ENCODE assay signal across 14 cellular contexts in the genomic region with DNA sequence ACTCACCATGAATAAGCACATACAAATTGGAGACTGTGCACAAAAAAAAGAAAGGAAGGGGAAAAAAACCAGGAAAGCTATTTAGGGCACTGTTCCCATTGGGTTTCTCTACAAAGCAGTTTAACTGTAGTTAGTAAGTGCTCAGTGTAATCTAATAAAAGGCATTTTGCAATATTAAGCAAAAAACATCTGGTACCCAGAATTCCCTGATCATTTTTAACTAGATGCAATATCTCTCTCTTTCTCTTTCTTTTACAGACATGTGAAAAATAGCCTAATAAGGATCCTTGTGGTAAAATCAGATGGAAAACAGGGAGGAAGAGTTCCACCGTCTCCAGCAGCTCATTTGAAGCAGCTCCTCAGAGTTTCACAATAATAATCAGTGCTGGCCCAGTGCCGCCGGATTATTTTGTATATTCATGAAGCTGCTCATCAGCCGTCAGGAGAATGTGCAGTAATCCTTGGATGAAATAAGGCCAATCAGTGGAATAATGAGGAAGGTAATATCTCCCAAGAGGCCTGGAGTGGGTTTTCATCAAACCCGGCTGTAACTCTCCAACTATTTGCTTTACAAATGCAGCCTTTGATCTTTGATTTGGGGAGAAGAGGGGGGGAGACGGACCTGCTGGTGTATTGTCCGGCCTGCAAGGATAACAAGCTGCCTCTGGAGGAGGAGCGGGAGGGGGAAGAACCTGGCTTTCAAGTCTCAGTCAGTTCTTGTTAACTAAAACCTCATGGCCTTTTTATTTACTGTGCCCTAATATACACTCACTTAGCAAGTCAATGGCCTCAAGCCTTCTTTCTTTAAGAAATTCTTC.
DNase-seq lines count a peak whose midpoint lies in the region; ATAC-seq and TF ChIP-seq lines count a peak whose summit lies in the region.
"Had no signal": no experiment of that assay in that cellular context is flagged by ENCODE, and none has a peak within 500 bp of the region (broad histone marks: within the 10 kb centered on the region; RNA-seq: fewer than 3 reads in every experiment).

No MANE protein-coding gene starts in this region.

- H3K9me3 Mint-ChIP-seq in GM23338 = peaks cover 6% of the 10 kb centered on the region

- ATAC-seq in GM23338 = peak; percentile 94
- ATAC-seq in sciatic nerve = peak; percentile 82
- no peak for ATAC-seq in HG02885 (IDR thresholded peaks at IDR 0.05; ENCODE audit: poor library complexity, unreplicated experiment)
- ATAC-seq: gastrocnemius medialis had no signal

- H2AFZ ChIP-seq in GM23338 = peak overlapping the region; percentile 53

- no peaks in the 10 kb centered on the region for H4K20me1 ChIP-seq in GM23338 (replicated peaks; ENCODE audit: insufficient read depth)

- no peaks in the 10 kb centered on the region for H3K79me2 ChIP-seq in GM23338 (replicated peaks; ENCODE audit: insufficient read depth)

- DNase-seq in GM23338 (ENCODE audit: low spot score) (peak; percentile 56), NCI-H524 treated with DMSO at 0.1 percent for 48 hours (lab: John Stamatoyannopoulos, UW) (peak; percentile 67), left ventricle myocardium inferior (peak; percentile 28), sciatic nerve (ENCODE audit: low spot score) (peak; percentile 71), T-helper 1 cell (no peak), COLO829 (ENCODE audit: low spot score) (no peak)
- DNase-seq: activated effector memory CD4-positive, alpha-beta T cell treated with anti-CD3 and anti-CD28 coated beads, Interleukin-2, amount 50 U/mL, for 16 hours; CD4-positive, CD25-positive, alpha-beta regulatory T cell; effector CD4-positive, alpha-beta T cell; gastrocnemius medialis; NCI-H146; stimulated activated CD4-positive, alpha-beta T cell treated with anti-CD3 and anti-CD28 coated beads, Interleukin-2, amount 100 ng/mL, for 48 hours had no signal

- H3F3A ChIP-seq in GM23338 (replicated peaks; ENCODE audit: low read depth) = peaks cover 4% of the 10 kb centered on the region; the same call in 1 of the 2 replicates

- H3K4me2 ChIP-seq in GM23338 = peak overlapping the region; percentile 71

- peaks cover 26% of the 10 kb centered on the region for H3K4me1 ChIP-seq in GM23338 (ENCODE audit: insufficient read depth)
- H3K4me1 ChIP-seq in left ventricle myocardium inferior = no peaks in the 10 kb centered on the region
- H3K4me1 ChIP-seq: gastrocnemius medialis, SJSA1 had no signal

- peak overlapping the region; percentile 40 for H3K4me3 Mint-ChIP-seq in GM23338
- H3K4me3 Mint-ChIP-seq: CD4-positive, CD25-positive, alpha-beta regulatory T cell had no signal

- H3K9me2 ChIP-seq in GM23338 (ENCODE audit: insufficient read depth) = peaks cover 9% of the 10 kb centered on the region

- no peak overlapping the region for H3K27ac Mint-ChIP-seq in GM23338
- H3K27ac Mint-ChIP-seq: CD4-positive, CD25-positive, alpha-beta regulatory T cell had no signal

- intact Hi-C loops in left ventricle myocardium inferior (cut with micrococcal nuclease) (no loop called here), sciatic nerve (cut with DNase I) (no loop called here)

- no peak for TF ChIP-seq CTCF in GM23338 (conservative IDR thresholded peaks at IDR 0.05; ENCODE audit: low read depth in 2 of 2)
- no peak for TF ChIP-seq CTCF in left ventricle myocardium inferior (IDR thresholded peaks at IDR 0.05; ENCODE audit: borderline replicate concordance)

- peak overlapping the region; percentile 7; the same call in 1 of the 2 replicates for H3K27ac ChIP-seq in GM23338 (ENCODE audit: low read depth)
- H3K27ac ChIP-seq in left ventricle myocardium inferior (replicated peaks) = no peak overlapping the region
- H3K27ac ChIP-seq: gastrocnemius medialis, SJSA1 had no signal

- H3K27me3 Mint-ChIP-seq in GM23338 (ENCODE audit: insufficient read depth, low read depth, poor library complexity) = peaks cover 2% of the 10 kb centered on the region

- peaks cover 3% of the 10 kb centered on the region for H3K9me3 ChIP-seq in left ventricle myocardium inferior (replicated peaks)
- H3K9me3 ChIP-seq: gastrocnemius medialis, SJSA1 had no signal

- H3K36me3 Mint-ChIP-seq in GM23338 (ENCODE audit: low read depth) = peaks cover 6% of the 10 kb centered on the region; the same call in 2 of the 3 replicates
- H3K36me3 Mint-ChIP-seq: CD4-positive, CD25-positive, alpha-beta regulatory T cell had no signal

- H3K27me3 ChIP-seq in GM23338 (ENCODE audit: insufficient read depth) (no peaks in the 10 kb centered on the region), left ventricle myocardium inferior (ENCODE audit: low read depth) (no peaks in the 10 kb centered on the region)
- H3K27me3 ChIP-seq: gastrocnemius medialis, SJSA1 had no signal

- peaks cover 34% of the 10 kb centered on the region for H3K4me1 Mint-ChIP-seq in GM23338
- H3K4me1 Mint-ChIP-seq: CD4-positive, CD25-positive, alpha-beta regulatory T cell had no signal

- H3K36me3 ChIP-seq in GM23338 (ENCODE audit: insufficient read depth) (no peaks in the 10 kb centered on the region), left ventricle myocardium inferior (no peaks in the 10 kb centered on the region)
- H3K36me3 ChIP-seq: gastrocnemius medialis, SJSA1 had no signal

- peak overlapping the region; percentile 31 for H3K4me3 ChIP-seq in GM23338
- H3K4me3 ChIP-seq in left ventricle myocardium inferior = no peak overlapping the region
- H3K4me3 ChIP-seq: gastrocnemius medialis, SJSA1 had no signal

TF ChIP-seq in GM23338, 12 proteins besides CTCF, POLR2A, EP300 and RAD21:
- TF ChIP-seq STAT1 (IDR thresholded peaks at IDR 0.05; ENCODE audit: unreplicated experiment) = no peak
- TF ChIP-seq EZH2 (IDR thresholded peaks at IDR 0.05; ENCODE audit: low read depth, unreplicated experiment) = no peak
- TF ChIP-seq NANOG (IDR thresholded peaks at IDR 0.05; ENCODE audit: borderline replicate concordance) = no peak; the same call in 1 of the 2 replicates
- no peak for TF ChIP-seq JUNB (IDR thresholded peaks at IDR 0.05; ENCODE audit: unreplicated experiment)
- TF ChIP-seq CREB1 (CRISPR knock-in tag; IDR thresholded peaks at IDR 0.05; ENCODE audit: low read depth) = no peak
- no peak for TF ChIP-seq ETS1 (IDR thresholded peaks at IDR 0.05)
TF ChIP-seq in GM23338: peak in this region for 0.

Comparison
In these comparisons a context has a peak if more than half of its experiments do, and no peak if none do; other contexts are left out.
1. DNase-seq: peak in GM23338 (single experiment), NCI-H524 treated with DMSO at 0.1 percent for 48 hours (single experiment), left ventricle myocardium inferior (single experiment) and sciatic nerve (single experiment); none in T-helper 1 cell (0 of 5) and COLO829 (single experiment).